Comparison of ENCODE assay signal across 19 cellular contexts in the genomic region with DNA sequence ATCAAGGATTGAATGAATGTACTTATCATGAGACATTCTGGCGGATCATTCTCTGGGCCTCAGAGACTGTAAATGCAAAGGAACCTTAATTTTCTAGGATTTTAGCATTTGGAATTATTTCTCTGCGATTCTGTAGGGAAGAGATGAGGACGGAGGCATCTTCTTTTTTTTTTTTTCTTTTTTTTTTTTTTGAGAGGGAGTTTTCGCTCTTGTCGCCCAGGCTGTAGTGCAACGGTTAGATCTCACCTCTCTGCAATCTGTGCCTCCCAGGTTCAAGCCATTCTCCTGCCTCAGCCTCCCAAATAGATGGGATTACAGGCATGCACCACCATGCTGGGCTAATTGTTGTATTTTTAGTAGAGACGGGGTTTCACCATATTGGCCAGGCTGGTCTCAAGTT. TPM values are rescaled to one million over a fixed set of nuclear protein-coding genes. Genes with fewer than 3 reads are reported as not detected.
DNase-seq lines count a peak whose midpoint lies in the region; ATAC-seq and TF ChIP-seq lines count a peak whose summit lies in the region.
"Had no signal": no experiment of that assay in that cellular context is flagged by ENCODE, and none has a peak within 500 bp of the region (broad histone marks: within the 10 kb centered on the region; RNA-seq: fewer than 3 reads in every experiment).

No MANE protein-coding gene starts in this region.

- POLR2A ChIA-PET in OCI-LY7 (lab: Charles Lee) = no interaction called here

- intact Hi-C loops in OCI-LY7 (cut with micrococcal nuclease; ENCODE audit: unreplicated experiment) = no loop called here
- intact Hi-C loops in stomach (cut with DNase I; ENCODE audit: low total_unique reads) = no loop called here

- H3K9me3 ChIP-seq in OCI-LY7 (ENCODE audit: low read length) (no peaks in the 10 kb centered on the region), stomach (no peaks in the 10 kb centered on the region)
- H3K9me3 ChIP-seq: uterus had no signal

- 76 to 95% (median 84%) methylated on average over 7 of the region's 7 CpGs for WGBS in stomach, 5 donors

- peaks cover 0 to 34% (median 11%) of the 10 kb centered on the region in 3 donors for H3K27me3 ChIP-seq in stomach

- CTCF ChIA-PET in OCI-LY7 (lab: Charles Lee; ENCODE audit: unreplicated experiment) = no interaction called here

- H3K4me1 ChIP-seq in OCI-LY7 (ENCODE audit: insufficient read depth, low read length, poor library complexity, severe bottlenecking) (peaks cover 56% of the 10 kb centered on the region), stomach (peaks cover 0 to 7% (median 3%) of the 10 kb centered on the region in 4 donors)
- H3K4me1 ChIP-seq: uterus had no signal

- H3K27ac ChIP-seq in OCI-LY7 (ENCODE audit: low read depth, low read length, poor library complexity, severe bottlenecking) (no peak overlapping the region), skin epidermis (peak overlapping the region in 7 of 21 experiments; percentile 73 to 95 (median 88)), stomach (peak overlapping the region in 1 of 5 donors; percentile 71)
- H3K27ac ChIP-seq: uterus, VCaP had no signal

- no peaks in the 10 kb centered on the region for H3K9me2 ChIP-seq in OCI-LY7 (ENCODE audit: insufficient read depth, low read length)

- H3K4me3 ChIP-seq in OCI-LY7 (ENCODE audit: low read depth, low read length, poor library complexity, severe bottlenecking) (peak overlapping the region; percentile 77), skin epidermis (peak overlapping the region in 4 of 7 experiments; percentile 29 to 39 (median 33)), stomach (peak overlapping the region in 1 of 4 donors; percentile 32)
- H3K4me3 ChIP-seq: uterus had no signal

- TF ChIP-seq CTCF in OCI-LY7 (conservative IDR thresholded peaks at IDR 0.05; ENCODE audit: low read length) (no peak), stomach (IDR thresholded peaks at IDR 0.05) (no peak)

- no peak for ATAC-seq in central memory CD8-positive, alpha-beta T cell (replicated peaks; ENCODE audit: extremely low read depth, poor library complexity, severe bottlenecking)
- no peak for ATAC-seq in HG03175 (IDR thresholded peaks at IDR 0.05; ENCODE audit: unreplicated experiment)

- H3K36me3 ChIP-seq in OCI-LY7 (ENCODE audit: insufficient read depth, low read length) (peaks cover 31% of the 10 kb centered on the region), stomach (no peaks in the 10 kb centered on the region)
- H3K36me3 ChIP-seq: uterus had no signal

- no peak for DNase-seq in activated T-cell treated with anti-CD3 and anti-CD28 coated beads, Interleukin-2, amount 50 U/mL, for 24 hours
- no peak for DNase-seq in activated T-cell treated with anti-CD3 and anti-CD28 coated beads, Interleukin-2, amount 50 U/mL, for 48 hours
- DNase-seq in OCI-LY7 (ENCODE audit: low spot score) (no peak), stomach (no peak)
- DNase-seq in central memory CD8-positive, alpha-beta T cell (ENCODE audit: low spot score in 2 of 2) = no peak
- no peak for DNase-seq in stimulated activated CD4-positive, alpha-beta T cell treated with anti-CD3 and anti-CD28 coated beads, Interleukin-2, amount 100 ng/mL, for 48 hours
- DNase-seq: EL; head of caudate nucleus; NCI-H1417; nephron progenitor cell; NK-92 treated with Interleukin-12 subunit alpha and Interleukin-12 subunit beta, amount 100 ng/mL, for 24 hours; stimulated activated CD4-positive, alpha-beta T cell treated with anti-CD3 and anti-CD28 coated beads, Interleukin-15, amount 100 ng/mL, for 24 hours; SW 1271; uterus had no signal

- peak overlapping the region; percentile 99 for H3K4me2 ChIP-seq in OCI-LY7 (ENCODE audit: low read length)

- peak overlapping the region; percentile 83 for H3K27ac Mint-ChIP-seq in activated T-cell treated with anti-CD3 and anti-CD28 coated beads, Interleukin-2, amount 50 U/mL, for 24 hours
- peak overlapping the region; percentile 97 for H3K27ac Mint-ChIP-seq in central memory CD8-positive, alpha-beta T cell (ENCODE audit: low read depth)
- H3K27ac Mint-ChIP-seq: nephron progenitor cell had no signal

- peaks cover 70% of the 10 kb centered on the region for H3K36me3 Mint-ChIP-seq in activated T-cell treated with anti-CD3 and anti-CD28 coated beads, Interleukin-2, amount 50 U/mL, for 24 hours (ENCODE audit: low read depth)
- H3K36me3 Mint-ChIP-seq in central memory CD8-positive, alpha-beta T cell (ENCODE audit: insufficient read depth) = peaks cover 77% of the 10 kb centered on the region

- no peaks in the 10 kb centered on the region for H3K27me3 Mint-ChIP-seq in activated T-cell treated with anti-CD3 and anti-CD28 coated beads, Interleukin-2, amount 50 U/mL, for 24 hours
- no peaks in the 10 kb centered on the region for H3K27me3 Mint-ChIP-seq in central memory CD8-positive, alpha-beta T cell

- peak overlapping the region; percentile 94 for H3K4me3 Mint-ChIP-seq in activated T-cell treated with anti-CD3 and anti-CD28 coated beads, Interleukin-2, amount 50 U/mL, for 24 hours
- H3K4me3 Mint-ChIP-seq in central memory CD8-positive, alpha-beta T cell = peak overlapping the region; percentile 99
- H3K4me3 Mint-ChIP-seq: nephron progenitor cell had no signal

- no peaks in the 10 kb centered on the region for H4K20me1 ChIP-seq in OCI-LY7 (ENCODE audit: insufficient read depth, low read length)

- no peak for TF ChIP-seq POLR2A in stomach (IDR thresholded peaks at IDR 0.05)

- BruUV-seq in OCI-LY7 (replicated peaks; lab: Mats Ljungman, UMichigan) = TSS peak; percentile 68

- peaks cover 15% of the 10 kb centered on the region; the same call in 1 of the 2 replicates for H3K79me2 ChIP-seq in OCI-LY7 (ENCODE audit: insufficient read depth, low read depth, low read length)

- H3K9me3 Mint-ChIP-seq in activated T-cell treated with anti-CD3 and anti-CD28 coated beads, Interleukin-2, amount 50 U/mL, for 24 hours = no peaks in the 10 kb centered on the region
- H3K9me3 Mint-ChIP-seq in central memory CD8-positive, alpha-beta T cell = peaks cover 5% of the 10 kb centered on the region
- H3K9me3 Mint-ChIP-seq: nephron progenitor cell had no signal

- peaks cover 70% of the 10 kb centered on the region for H3K4me1 Mint-ChIP-seq in activated T-cell treated with anti-CD3 and anti-CD28 coated beads, Interleukin-2, amount 50 U/mL, for 24 hours (ENCODE audit: low read depth)
- peaks cover 73% of the 10 kb centered on the region for H3K4me1 Mint-ChIP-seq in central memory CD8-positive, alpha-beta T cell
- H3K4me1 Mint-ChIP-seq: nephron progenitor cell had no signal

- H2AFZ ChIP-seq in OCI-LY7 (ENCODE audit: low read length) = no peak overlapping the region

- TF ChIP-seq EP300 in stomach (IDR thresholded peaks at IDR 0.05) = no peak

RNA-seq across cellular contexts. Expression of a gene that starts 2.1 kb away (rescaled TPM):
- 30.7 and 40.2 TPM in 2 replicates for total RNA-seq in OCI-LY7 (2014; rRNA removed; shearing (Covaris generic))
- total RNA-seq in OCI-LY7 (2022) (125 and 140 TPM in 2 replicates), stomach (100 to 1,000 TPM in 1 of 5 donors, 10 to 100 TPM in 2, 1 to 10 TPM in 2; 5.8 to 256 (median 11.3) TPM)
- 1 to 10 TPM; 1.2 to 4.3 (median 1.2) TPM for polyA plus RNA-seq in stomach
- total RNA-seq: fibroblast of lung, renal cortical epithelial cell had no signal
- polyA plus RNA-seq: fibroblast of lung had no signal

RNA-seq across cellular contexts. Expression of a gene that starts 29.0 kb away (rescaled TPM):
- total RNA-seq in OCI-LY7 (2014; rRNA removed; shearing (Covaris generic)) = 14.4 and 15.3 TPM in 2 replicates
- 59.6 and 64.2 TPM in 2 replicates for total RNA-seq in OCI-LY7 (2022)
- total RNA-seq in stomach = 100 to 1,000 TPM in 1 of 5 donors, 10 to 100 TPM in 4; 30.7 to 167 (median 41.4) TPM
- 10 to 100 TPM; 36.8 to 66.1 (median 61.1) TPM for polyA plus RNA-seq in stomach

RNA-seq across cellular contexts. Expression of a gene that starts 44.9 kb away (rescaled TPM):
- 90.2 and 92.5 TPM in 2 replicates for total RNA-seq in OCI-LY7 (2014; rRNA removed; shearing (Covaris generic))
- total RNA-seq in OCI-LY7 (2022) (80.0 and 93.8 TPM in 2 replicates), stomach (10 to 100 TPM in 4 of 5 donors, not detected in 1; 15.5 to 47.8 (median 27.1) TPM)
- polyA plus RNA-seq in stomach = 10 to 100 TPM; 28.0 to 50.2 (median 50.1) TPM

RNA-seq across cellular contexts. Expression of a gene that starts 51.7 kb away (rescaled TPM):
- total RNA-seq in OCI-LY7 (2014; rRNA removed; shearing (Covaris generic)) = 43.4 and 63.7 TPM in 2 replicates
- total RNA-seq in OCI-LY7 (2022) (38.3 and 42.9 TPM in 2 replicates), stomach (10 to 100 TPM; 11.9 to 75.0 (median 30.0) TPM)
- 10 to 100 TPM; 27.0 to 33.2 (median 32.7) TPM for polyA plus RNA-seq in stomach

RNA-seq across cellular contexts. Expression of a gene that starts 60.0 kb away (rescaled TPM):
- total RNA-seq in OCI-LY7 (2014; rRNA removed; shearing (Covaris generic)) = 15.7 and 22.2 TPM in 2 replicates
- total RNA-seq in OCI-LY7 (2022) = 17.2 and 20.8 TPM in 2 replicates
- 10 to 100 TPM; 10.3 to 18.7 (median 12.9) TPM for total RNA-seq in stomach
- polyA plus RNA-seq in stomach = 1 to 10 TPM; 6.2 to 7.8 (median 7.3) TPM
